ENCODE assay signal across 1 cellular context in genomic region chr20:35133735-35134134, GRCh38.
TF ChIP-seq lines count a peak whose summit lies in the region.

No MANE protein-coding gene starts in this region.

TF ChIP-seq in endothelial cell of umbilical vein, 7 proteins besides CTCF, POLR2A, EP300 and RAD21:
- TF ChIP-seq MYC (IDR thresholded peaks at IDR 0.05; ENCODE audit: low read depth, low read length) (no peak), GATA2 (IDR thresholded peaks at IDR 0.05; ENCODE audit: insufficient read depth, insufficient read length, low read depth, low read length) (no peak), FOS (IDR thresholded peaks at IDR 0.05; ENCODE audit: borderline replicate concordance, insufficient read depth, low read length) (no peak), MAX (IDR thresholded peaks at IDR 0.05; ENCODE audit: insufficient read depth, insufficient read length) (no peak), EZH2 (IDR thresholded peaks at IDR 0.05; ENCODE audit: borderline replicate concordance, low read depth, low read length, severe bottlenecking) (no peak), JUN (IDR thresholded peaks at IDR 0.05; ENCODE audit: borderline replicate concordance, insufficient read depth, insufficient read length, low read depth) (no peak), POLR2AphosphoS5 (IDR thresholded peaks at IDR 0.05; ENCODE audit: insufficient read depth, low read depth, low read length) (no peak)
